ENCODE assay signal across 16 cellular contexts in genomic region chr21:44697811-44698734, GRCh38. TPM values are rescaled to one million over a fixed set of nuclear protein-coding genes. Genes with fewer than 3 reads are reported as not detected.
DNase-seq lines count a peak whose midpoint lies in the region; ATAC-seq and TF ChIP-seq lines count a peak whose summit lies in the region.
"Had no signal": no experiment of that assay in that cellular context is flagged by ENCODE, and none has a peak within 500 bp of the region (broad histone marks: within the 10 kb centered on the region; RNA-seq: fewer than 3 reads in every experiment).

No MANE protein-coding gene starts in this region.

- no peak overlapping the region for H3K27ac ChIP-seq in lung (ENCODE audit: low read depth in 1 of 2, low read length in 1 of 2)
- H3K27ac ChIP-seq: A549, gastroesophageal sphincter had no signal

- TF ChIP-seq CTCF in activated CD8-positive, alpha-beta T cell treated with anti-CD3 and anti-CD28 coated beads for 36 hours (IDR thresholded peaks at IDR 0.05), result no peak
- TF ChIP-seq CTCF in astrocyte of the cerebellum (IDR thresholded peaks at IDR 0.05; ENCODE audit: low read depth, low read length, missing control alignments), result no peak
- TF ChIP-seq CTCF in lung (IDR thresholded peaks at IDR 0.05; ENCODE audit: control extremely low read depth, extremely low read depth), result no peak

- peaks cover 3% of the 10 kb centered on the region for H3K36me3 Mint-ChIP-seq in activated CD8-positive, alpha-beta T cell treated with anti-CD3 and anti-CD28 coated beads, Interleukin-2, amount 10 ng/mL, durations not matched to agents 7 days and 5 days (ENCODE audit: low read depth)
- no peaks in the 10 kb centered on the region for H3K36me3 Mint-ChIP-seq in activated CD8-positive, alpha-beta T cell treated with anti-CD3 and anti-CD28 coated beads for 36 hours (ENCODE audit: low read depth)
- H3K36me3 Mint-ChIP-seq: activated naive CD8-positive, alpha-beta T cell had no signal

- H3K4me3 ChIP-seq in astrocyte of the cerebellum (ENCODE audit: low read depth, low read length), result no peak overlapping the region
- no peak overlapping the region for H3K4me3 ChIP-seq in lung
- H3K4me3 ChIP-seq: A549, gastroesophageal sphincter had no signal

- peaks cover 2% of the 10 kb centered on the region for H3K4me1 Mint-ChIP-seq in activated CD8-positive, alpha-beta T cell treated with anti-CD3 and anti-CD28 coated beads, Interleukin-2, amount 10 ng/mL, durations not matched to agents 7 days and 5 days (ENCODE audit: low read depth)
- peaks cover 7% of the 10 kb centered on the region for H3K4me1 Mint-ChIP-seq in activated CD8-positive, alpha-beta T cell treated with anti-CD3 and anti-CD28 coated beads for 36 hours (ENCODE audit: low read depth)

- intact Hi-C loops in activated CD8-positive, alpha-beta T cell treated with anti-CD3 and anti-CD28 coated beads for 36 hours (cut with micrococcal nuclease), result no loop called here

- no peak overlapping the region for H3K27ac Mint-ChIP-seq in activated CD8-positive, alpha-beta T cell treated with anti-CD3 and anti-CD28 coated beads, Interleukin-2, amount 10 ng/mL, durations not matched to agents 7 days and 5 days
- no peak overlapping the region for H3K27ac Mint-ChIP-seq in activated CD8-positive, alpha-beta T cell treated with anti-CD3 and anti-CD28 coated beads for 36 hours
- H3K27ac Mint-ChIP-seq: activated naive CD8-positive, alpha-beta T cell had no signal

- POLR2A ChIA-PET in activated CD8-positive, alpha-beta T cell treated with anti-CD3 and anti-CD28 coated beads, Interleukin-2, amount 10 ng/mL, durations not matched to agents 7 days and 5 days (lab: Charles Lee), result no interaction called here
- POLR2A ChIA-PET in activated CD8-positive, alpha-beta T cell treated with anti-CD3 and anti-CD28 coated beads for 36 hours (lab: Charles Lee), result no interaction called here

- H3K27me3 Mint-ChIP-seq in activated CD8-positive, alpha-beta T cell treated with anti-CD3 and anti-CD28 coated beads, Interleukin-2, amount 10 ng/mL, durations not matched to agents 7 days and 5 days (ENCODE audit: low read depth), result peaks cover 50% of the 10 kb centered on the region
- peaks cover 45% of the 10 kb centered on the region for H3K27me3 Mint-ChIP-seq in activated CD8-positive, alpha-beta T cell treated with anti-CD3 and anti-CD28 coated beads for 36 hours

- peak; percentile 14 for DNase-seq in activated CD8-positive, alpha-beta T cell treated with anti-CD3 and anti-CD28 coated beads, Interleukin-2, amount 10 ng/mL, durations not matched to agents 7 days and 5 days
- no peak for DNase-seq in activated CD8-positive, alpha-beta T cell treated with anti-CD3 and anti-CD28 coated beads for 36 hours
- DNase-seq in astrocyte of the cerebellum (ENCODE audit: low read depth), result peak; percentile 23
- peak; percentile 25 for DNase-seq in lung (ENCODE audit: low spot score)
- peak; percentile 13 for DNase-seq in stimulated activated CD8-positive, alpha-beta memory T cell treated with anti-CD3 and anti-CD28 coated beads, Interleukin-4, amount 100 ng/mL, for 48 hours
- no peak for DNase-seq in stimulated activated CD4-positive, alpha-beta T cell treated with anti-CD3 and anti-CD28 coated beads, Interleukin-2, amount 100 ng/mL, for 48 hours
- DNase-seq in activated naive CD4-positive, alpha-beta T cell (lab: John Stamatoyannopoulos, UW), result no peak
- DNase-seq: cerebellar nuclear complex, immature natural killer cell, NCI-H2029 treated with DMSO at 0.1 percent for 48 hours, NCI-H526 treated with DMSO at 0.1 percent for 48 hours had no signal

- peaks cover 5 to 6% of the 10 kb centered on the region in 2 donors for H3K9me3 ChIP-seq in lung (ENCODE audit: control insufficient read depth in 2 of 2, insufficient read depth in 1 of 2, low read length in 1 of 2)

- no peaks in the 10 kb centered on the region for H3K36me3 ChIP-seq in lung (ENCODE audit: control insufficient read depth in 2 of 2, insufficient read depth in 2 of 2, low read length in 2 of 2)
- H3K36me3 ChIP-seq: gastroesophageal sphincter had no signal

- in situ Hi-C loops in astrocyte of the cerebellum (cut with HindIII; ENCODE audit: low sequenced_read_pairs), result no loop called here

- no peak overlapping the region for H3K4me3 Mint-ChIP-seq in activated CD8-positive, alpha-beta T cell treated with anti-CD3 and anti-CD28 coated beads, Interleukin-2, amount 10 ng/mL, durations not matched to agents 7 days and 5 days
- no peak overlapping the region for H3K4me3 Mint-ChIP-seq in activated CD8-positive, alpha-beta T cell treated with anti-CD3 and anti-CD28 coated beads for 36 hours
- H3K4me3 Mint-ChIP-seq: activated naive CD8-positive, alpha-beta T cell; immature natural killer cell had no signal

- peaks cover 9% of the 10 kb centered on the region for H3K9me3 Mint-ChIP-seq in activated CD8-positive, alpha-beta T cell treated with anti-CD3 and anti-CD28 coated beads, Interleukin-2, amount 10 ng/mL, durations not matched to agents 7 days and 5 days (ENCODE audit: insufficient read depth)
- H3K9me3 Mint-ChIP-seq in activated CD8-positive, alpha-beta T cell treated with anti-CD3 and anti-CD28 coated beads for 36 hours, result peaks cover 4% of the 10 kb centered on the region

- peaks cover 2% of the 10 kb centered on the region for H3K27me3 ChIP-seq in lung (ENCODE audit: control insufficient read depth, insufficient read depth)

- WGBS in lung, 2 donors, result 42 to 46% methylated on average over 32 to 35 of the region's 35 CpGs

- H3K4me1 ChIP-seq in lung (ENCODE audit: control insufficient read depth in 2 of 2, insufficient read depth in 2 of 2, low read length in 2 of 2), result no peaks in the 10 kb centered on the region
- H3K4me1 ChIP-seq: A549, gastroesophageal sphincter had no signal

- CTCF ChIA-PET in activated CD8-positive, alpha-beta T cell treated with anti-CD3 and anti-CD28 coated beads, Interleukin-2, amount 10 ng/mL, durations not matched to agents 7 days and 5 days (lab: Charles Lee), result no interaction called here
- CTCF ChIA-PET in activated CD8-positive, alpha-beta T cell treated with anti-CD3 and anti-CD28 coated beads for 36 hours (lab: Charles Lee), result no interaction called here

- ATAC-seq in activated CD8-positive, alpha-beta T cell treated with anti-CD3 and anti-CD28 coated beads, Interleukin-2, amount 10 ng/mL, durations not matched to agents 7 days and 5 days, result no peak
- no peak for ATAC-seq in activated CD8-positive, alpha-beta T cell treated with anti-CD3 and anti-CD28 coated beads for 36 hours
- ATAC-seq in lung (ENCODE audit: insufficient read depth, low FRiP score) (no peak), GM21619 (IDR thresholded peaks at IDR 0.05; ENCODE audit: unreplicated experiment) (no peak)
- ATAC-seq: A549, gastroesophageal sphincter had no signal

RNA-seq across cellular contexts. Expression of gene KRTAP10-12, which starts 1.1 kb away (rescaled TPM):
- not detected for total RNA-seq in activated CD8-positive, alpha-beta T cell treated with anti-CD3 and anti-CD28 coated beads, Interleukin-2, amount 10 ng/mL, durations not matched to agents 7 days and 5 days
- not detected for total RNA-seq in activated CD8-positive, alpha-beta T cell treated with anti-CD3 and anti-CD28 coated beads for 36 hours
- total RNA-seq in lung, result not detected
- not detected for polyA plus RNA-seq in lung
- total RNA-seq: gastroesophageal sphincter, subcutaneous adipose tissue had no signal
- polyA plus RNA-seq: A549, immature natural killer cell had no signal

RNA-seq across cellular contexts. Expression of gene TSPEAR, which starts 13.3 kb away (rescaled TPM):
- not detected for total RNA-seq in activated CD8-positive, alpha-beta T cell treated with anti-CD3 and anti-CD28 coated beads, Interleukin-2, amount 10 ng/mL, durations not matched to agents 7 days and 5 days
- total RNA-seq in activated CD8-positive, alpha-beta T cell treated with anti-CD3 and anti-CD28 coated beads for 36 hours, result not detected
- total RNA-seq in lung, result 1 to 10 TPM in 1 of 2 donors, under 1 TPM in 1; 0.43 to 2.1 TPM
- under 1 TPM; 0.02 to 0.12 TPM for polyA plus RNA-seq in lung
- total RNA-seq: gastroesophageal sphincter, subcutaneous adipose tissue had no signal
- polyA plus RNA-seq: A549, immature natural killer cell had no signal

RNA-seq across cellular contexts. Expression of gene KRTAP12-1, which starts 16.1 kb away (rescaled TPM):
- total RNA-seq in activated CD8-positive, alpha-beta T cell treated with anti-CD3 and anti-CD28 coated beads, Interleukin-2, amount 10 ng/mL, durations not matched to agents 7 days and 5 days, result not detected
- total RNA-seq in activated CD8-positive, alpha-beta T cell treated with anti-CD3 and anti-CD28 coated beads for 36 hours, result not detected
- total RNA-seq in lung, result not detected
- not detected for polyA plus RNA-seq in lung
- total RNA-seq: gastroesophageal sphincter, subcutaneous adipose tissue had no signal
- polyA plus RNA-seq: A549, immature natural killer cell had no signal

RNA-seq across cellular contexts. Expression of gene KRTAP12-2, which starts 31.3 kb away (rescaled TPM):
- not detected for total RNA-seq in activated CD8-positive, alpha-beta T cell treated with anti-CD3 and anti-CD28 coated beads, Interleukin-2, amount 10 ng/mL, durations not matched to agents 7 days and 5 days
- not detected for total RNA-seq in activated CD8-positive, alpha-beta T cell treated with anti-CD3 and anti-CD28 coated beads for 36 hours
- not detected for total RNA-seq in lung
- not detected for polyA plus RNA-seq in lung
- total RNA-seq: gastroesophageal sphincter, subcutaneous adipose tissue had no signal
- polyA plus RNA-seq: A549, immature natural killer cell had no signal

RNA-seq across cellular contexts. Expression of gene KRTAP12-3, which starts 40.3 kb away (rescaled TPM):
- not detected for total RNA-seq in activated CD8-positive, alpha-beta T cell treated with anti-CD3 and anti-CD28 coated beads, Interleukin-2, amount 10 ng/mL, durations not matched to agents 7 days and 5 days
- not detected for total RNA-seq in activated CD8-positive, alpha-beta T cell treated with anti-CD3 and anti-CD28 coated beads for 36 hours
- total RNA-seq in lung, result not detected
- polyA plus RNA-seq in lung, result not detected
- total RNA-seq: gastroesophageal sphincter, subcutaneous adipose tissue had no signal
- polyA plus RNA-seq: A549 had no signal

Comparison
In these comparisons a context has a peak if more than half of its experiments do, and no peak if none do; other contexts are left out.
1. DNase-seq: peak in activated CD8-positive, alpha-beta T cell treated with anti-CD3 and anti-CD28 coated beads, Interleukin-2, amount 10 ng/mL, durations not matched to agents 7 days and 5 days (single experiment), astrocyte of the cerebellum (single experiment), lung (single experiment) and stimulated activated CD8-positive, alpha-beta memory T cell treated with anti-CD3 and anti-CD28 coated beads, Interleukin-4, amount 100 ng/mL, for 48 hours (single experiment); none in activated CD8-positive, alpha-beta T cell treated with anti-CD3 and anti-CD28 coated beads for 36 hours (single experiment), stimulated activated CD4-positive, alpha-beta T cell treated with anti-CD3 and anti-CD28 coated beads, Interleukin-2, amount 100 ng/mL, for 48 hours (0 of 2) and activated naive CD4-positive, alpha-beta T cell (0 of 4).